1 cellular context compared by ENCODE assay signal in genomic region chr4:970854-971520, GRCh38.
TF ChIP-seq lines count a peak whose summit lies in the region.

No MANE protein-coding gene starts in this region.

TF ChIP-seq in SK-N-SH, 30 proteins besides CTCF, POLR2A, EP300 and RAD21:
- TF ChIP-seq USF1 (IDR thresholded peaks at IDR 0.05; ENCODE audit: borderline replicate concordance, low read depth) (no peak), ELF1 (IDR thresholded peaks at IDR 0.05) (no peak), FOXM1 (IDR thresholded peaks at IDR 0.05; ENCODE audit: low read depth) (no peak), SMC3 (IDR thresholded peaks at IDR 0.05; ENCODE audit: low read depth, low read length) (no peak), ZBTB33 (IDR thresholded peaks at IDR 0.05; ENCODE audit: borderline replicate concordance, low read depth) (no peak), PBX3 (IDR thresholded peaks at IDR 0.05) (no peak), POLR2AphosphoS5 (IDR thresholded peaks at IDR 0.05; ENCODE audit: low read depth, low read length) (no peak), FOSL2 (IDR thresholded peaks at IDR 0.05; ENCODE audit: borderline replicate concordance, low read depth) (no peak), RXRA (IDR thresholded peaks at IDR 0.05; ENCODE audit: borderline replicate concordance, low read depth) (no peak), FOXJ3 (CRISPR knock-in tag; IDR thresholded peaks at IDR 0.05) (no peak)
